27 cellular contexts compared by ENCODE assay signal in genomic region chr4:87462102-87462501, GRCh38.
"Had no signal": no experiment of that assay in that cellular context is flagged by ENCODE, and none has a peak within 500 bp of the region (broad histone marks: within the 10 kb centered on the region; RNA-seq: fewer than 3 reads in every experiment).

No MANE protein-coding gene starts in this region.

- H3K27me3 ChIP-seq: ascending aorta, cardiac muscle cell had no signal

- H3K27ac ChIP-seq: ascending aorta, cardiac muscle cell had no signal

- H3K9me3 ChIP-seq: ascending aorta had no signal

- H3K4me1 ChIP-seq: ascending aorta had no signal

- ATAC-seq: activated CD8-positive, alpha-beta T cell treated with anti-CD3 and anti-CD28 coated beads for 36 hours; activated naive CD8-positive, alpha-beta T cell treated with anti-CD3 and anti-CD28 coated beads, Interleukin-2, amount 50 U/mL, for 24 hours had no signal

- FAIRE-seq: bronchial epithelial cell, TTC549 had no signal

- DNase-seq: activated B cell treated with CpG ODN at 0.5 μM for 24 hours; activated CD4-positive, alpha-beta memory T cell treated with anti-CD3 and anti-CD28 coated beads for 36 hours; activated CD4-positive, alpha-beta T cell treated with anti-CD3 and anti-CD28 coated beads for 4 hours; activated CD4-positive, alpha-beta T cell treated with anti-CD3 and anti-CD28 coated beads, Interleukin-2, amount 10 ng/mL, durations not matched to agents 24 days and 14 days; activated CD4-positive, alpha-beta T cell treated with anti-CD3 and anti-CD28 coated beads, Interleukin-2, amount 50 U/mL, for 1 hour; activated CD4-positive, alpha-beta T cell treated with anti-CD3 and anti-CD28 coated beads, Interleukin-2, amount 50 U/mL, for 4 hours; activated CD4-positive, CD25-positive, alpha-beta regulatory T cell treated with anti-CD3 and anti-CD28 coated beads, Interleukin-2, amount 50 U/mL, for 72 hours; activated CD8-positive, alpha-beta memory T cell treated with anti-CD3 and anti-CD28 coated beads, Interleukin-2, amount 50 U/mL, for 4 hours; activated CD8-positive, alpha-beta T cell treated with anti-CD3 and anti-CD28 coated beads for 36 hours; activated effector memory CD4-positive, alpha-beta T cell treated with Interleukin-2 at 50 U/mL for 16 hours; activated gamma-delta T cell; activated naive CD4-positive, alpha-beta T cell treated with anti-CD3 and anti-CD28 coated beads, Interleukin-2, amount 10 ng/mL, durations not matched to agents 7 days and 5 days; activated naive CD4-positive, alpha-beta T cell treated with Interleukin-2 at 50 U/mL for 16 hours; activated naive CD8-positive, alpha-beta T cell treated with anti-CD3 and anti-CD28 coated beads, Interleukin-2, amount 10 ng/mL, durations not matched to agents 7 days and 5 days; activated naive CD8-positive, alpha-beta T cell treated with anti-CD3 and anti-CD28 coated beads, Interleukin-2, amount 50 U/mL, for 24 hours; activated T-cell treated with anti-CD3 and anti-CD28 coated beads, Interleukin-2, amount 50 U/mL, for 24 hours; activated T-cell treated with anti-CD3 and anti-CD28 coated beads, Interleukin-2, amount 50 U/mL, for 48 hours; amygdala; anterior cingulate cortex; caudate nucleus; cerebellar nuclear complex; T-helper 2 cell; T-helper 9 cell had no signal

- H3K4me3 ChIP-seq: ascending aorta, cardiac muscle cell had no signal
